In genomic region chr12:6236641-6236940, GRCh38 we compare ENCODE assay signal across 21 cellular contexts. TPM values are rescaled to one million over a fixed set of nuclear protein-coding genes. Genes with fewer than 3 reads are reported as not detected.
DNase-seq lines count a peak whose midpoint lies in the region; ATAC-seq, FAIRE-seq and TF ChIP-seq lines count a peak whose summit lies in the region.
"Had no signal": no experiment of that assay in that cellular context is flagged by ENCODE, and none has a peak within 500 bp of the region (broad histone marks: within the 10 kb centered on the region; RNA-seq: fewer than 3 reads in every experiment).

No MANE protein-coding gene starts in this region.

- TF ChIP-seq POLR2A in sigmoid colon (IDR thresholded peaks at IDR 0.05), result no peak

- H3K9me2 ChIP-seq in OCI-LY1 (ENCODE audit: low read depth, low read length), result no peaks in the 10 kb centered on the region

- H3K4me3 ChIP-seq in OCI-LY1 (ENCODE audit: low read depth, low read length, poor library complexity, severe bottlenecking) (no peak overlapping the region), kidney (ENCODE audit: low read length in 2 of 2) (no peak overlapping the region), sigmoid colon (no peak overlapping the region), psoas muscle (no peak overlapping the region)

- no peaks in the 10 kb centered on the region for H3K79me2 ChIP-seq in OCI-LY1 (ENCODE audit: insufficient read depth, low read length)

- H3K9ac ChIP-seq in OCI-LY1 (ENCODE audit: low read length), result no peak overlapping the region
- no peak overlapping the region for H3K9ac ChIP-seq in kidney (ENCODE audit: low read length in 2 of 2)

- peaks cover 65% of the 10 kb centered on the region for H3K36me3 ChIP-seq in OCI-LY1 (ENCODE audit: insufficient read depth, low read length)
- H3K36me3 ChIP-seq in kidney (ENCODE audit: control insufficient read depth in 1 of 2, insufficient read depth in 2 of 2, low read length in 2 of 2), result peaks cover 14 to 27% of the 10 kb centered on the region in 2 donors
- peaks cover 19 to 77% (median 40%) of the 10 kb centered on the region in 4 donors for H3K36me3 ChIP-seq in sigmoid colon
- H3K36me3 ChIP-seq in psoas muscle (ENCODE audit: insufficient read depth in 1 of 2, low read depth in 1 of 2), result peaks cover 0 to 33% of the 10 kb centered on the region in 2 donors

- no peak overlapping the region for H3K4me2 ChIP-seq in OCI-LY1 (ENCODE audit: low read length)

- H2AFZ ChIP-seq in OCI-LY1 (ENCODE audit: low read length), result no peak overlapping the region

- H3K4me1 ChIP-seq in OCI-LY1 (ENCODE audit: insufficient read depth, low read length, severe bottlenecking) (peaks cover 35% of the 10 kb centered on the region), kidney (ENCODE audit: control insufficient read depth in 1 of 2, insufficient read depth in 1 of 2, low read depth in 1 of 2, low read length in 2 of 2) (peaks cover 16% of the 10 kb centered on the region in 2 donors), sigmoid colon (peaks cover 0 to 56% (median 53%) of the 10 kb centered on the region in 4 donors), psoas muscle (peaks cover 26% of the 10 kb centered on the region)

- ATAC-seq in GM21619 (IDR thresholded peaks at IDR 0.05; ENCODE audit: unreplicated experiment) (no peak), psoas muscle (no peak)
- ATAC-seq: Panc1 had no signal

- intact Hi-C loops in kidney (cut with DNase I) (no loop called here), sigmoid colon (cut with DNase I) (loop anchor here (5.0 kb wide), 1 partner anchor 154 kb away; no protein-coding TSS in a partner anchor), head of caudate nucleus (cut with DNase I) (no loop called here), psoas muscle (cut with DNase I) (no loop called here)

- FAIRE-seq in kidney (lab: Jason Lieb, UNC), result no peak
- FAIRE-seq: HepG2 had no signal

- DNase-seq in kidney, result peak; percentile 39
- peak; percentile 56 for DNase-seq in sigmoid colon
- DNase-seq in stimulated activated CD4-positive, alpha-beta T cell treated with anti-CD3 and anti-CD28 coated beads, Interleukin-4, amount 100 ng/mL, for 24 hours, result no peak
- no peak for DNase-seq in head of caudate nucleus
- no peak for DNase-seq in psoas muscle
- DNase-seq: AML-193; CD4-positive, CD25-positive, alpha-beta regulatory T cell; COR-L47; DMS 273 treated with DMSO at 0.1 percent for 48 hours; DND-41; H7; HFFc6; KBM-7; NCI-H1417 treated with DMSO at 0.1 percent for 48 hours; NCI-H2029; NCI-H345; NCI-H524 treated with DMSO at 0.1 percent for 48 hours had no signal

- 92 to 95% methylated on average over 6 of the region's 6 CpGs for WGBS in sigmoid colon, 2 donors
- WGBS in psoas muscle, 3 donors, result 87 to 93% (median 90%) methylated on average over 6 of the region's 6 CpGs

- no peaks in the 10 kb centered on the region for H4K20me1 ChIP-seq in OCI-LY1 (ENCODE audit: insufficient read depth, low read length)

- TF ChIP-seq CTCF in OCI-LY1 (IDR thresholded peaks at IDR 0.05; ENCODE audit: low read length) (no peak), kidney (IDR thresholded peaks at IDR 0.05; ENCODE audit: borderline replicate concordance, extremely low read depth, insufficient read depth) (no peak), sigmoid colon (IDR thresholded peaks at IDR 0.05) (no peak), psoas muscle (IDR thresholded peaks at IDR 0.05) (no peak)

- H3K9me3 ChIP-seq in OCI-LY1 (ENCODE audit: low read length) (no peaks in the 10 kb centered on the region), kidney (ENCODE audit: control insufficient read depth in 1 of 2, low read length in 2 of 2) (no peaks in the 10 kb centered on the region), sigmoid colon (no peaks in the 10 kb centered on the region), psoas muscle (no peaks in the 10 kb centered on the region)

- no peaks in the 10 kb centered on the region for H3F3A ChIP-seq in OCI-LY1 (ENCODE audit: insufficient read depth, low read length)

- H3K27ac ChIP-seq in OCI-LY1 (ENCODE audit: low read depth, low read length, poor library complexity, severe bottlenecking) (peak overlapping the region; percentile 46), kidney (ENCODE audit: low read depth in 2 of 2, low read length in 2 of 2) (no peak overlapping the region), sigmoid colon (peak overlapping the region in 3 of 4 donors; percentile 95 to 99 (median 98)), psoas muscle (no peak overlapping the region)

- no peaks in the 10 kb centered on the region for H3K27me3 ChIP-seq in OCI-LY1 (ENCODE audit: insufficient read depth, low read length)
- no peaks in the 10 kb centered on the region for H3K27me3 ChIP-seq in sigmoid colon
- H3K27me3 ChIP-seq in psoas muscle (ENCODE audit: insufficient read depth in 3 of 3, low read length in 2 of 3), result no peaks in the 10 kb centered on the region

- no peak for TF ChIP-seq EP300 in sigmoid colon (IDR thresholded peaks at IDR 0.05)

RNA-seq across cellular contexts. Expression of gene CD9, which starts 36.4 kb away (rescaled TPM):
- total RNA-seq in kidney (421 TPM), sigmoid colon (100 to 1,000 TPM; 240 to 453 (median 303) TPM), psoas muscle (10 to 100 TPM; 23.0 to 40.2 (median 30.6) TPM)
- polyA plus RNA-seq in kidney (ENCODE audit: insufficient read depth, low read depth, low replicate concordance) (301 TPM), sigmoid colon (100 to 1,000 TPM; 180 to 548 (median 335) TPM), psoas muscle (10 to 100 TPM; 26.1 to 90.9 (median 45.4) TPM)

Comparison
In these comparisons a context has a peak if more than half of its experiments do, and no peak if none do; other contexts are left out.
1. H3K27ac ChIP-seq: peak in OCI-LY1 (single experiment) and sigmoid colon (3 of 4); none in kidney (0 of 2) and psoas muscle (single experiment).
2. DNase-seq: peak in kidney (single experiment) and sigmoid colon (single experiment); none in stimulated activated CD4-positive, alpha-beta T cell treated with anti-CD3 and anti-CD28 coated beads, Interleukin-4, amount 100 ng/mL, for 24 hours (single experiment), head of caudate nucleus (0 of 42) and psoas muscle (0 of 2).
3. RNA of gene CD9, which starts 36.4 kb away (total RNA-seq): 421 TPM in kidney (single experiment) and 240 to 453 TPM in sigmoid colon; 23.0 to 40.2 TPM in psoas muscle; every median in the first group is over 4 times any median in the second.